Comparison of ENCODE assay signal across 1 cellular context in genomic region chr15:72382146-72382545, GRCh38.
TF ChIP-seq lines count a peak whose summit lies in the region.

No MANE protein-coding gene starts in this region.

TF ChIP-seq in HCT116, 20 proteins besides CTCF, POLR2A, EP300 and RAD21 (continued from another document):
- TF ChIP-seq SRF (IDR thresholded peaks at IDR 0.05; ENCODE audit: low read depth), result no peak
